8 cellular contexts compared by ENCODE assay signal in the genomic region with DNA sequence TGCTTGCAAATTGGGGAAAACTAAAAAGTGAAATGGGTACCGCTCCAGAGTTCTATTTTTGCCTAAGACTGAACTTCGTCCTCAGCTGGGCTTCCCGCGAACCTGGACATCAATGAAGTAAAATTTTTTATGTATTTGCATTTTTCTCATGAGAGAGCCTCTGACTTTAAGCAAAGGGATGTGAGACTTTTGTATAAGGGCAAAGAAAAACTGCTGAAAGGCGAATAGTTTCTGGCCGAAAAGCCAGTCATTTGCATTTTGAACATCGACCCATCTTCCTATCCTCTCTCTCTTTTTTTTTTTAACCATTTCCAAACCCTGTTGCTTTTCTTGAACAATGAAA. TPM values are rescaled to one million over a fixed set of nuclear protein-coding genes. Genes with fewer than 3 reads are reported as not detected.
DNase-seq lines count a peak whose midpoint lies in the region; ATAC-seq and TF ChIP-seq lines count a peak whose summit lies in the region.

No MANE protein-coding gene starts in this region.

- no peak for TF ChIP-seq CTCF in RWPE2 (IDR thresholded peaks at IDR 0.05; ENCODE audit: poor library complexity, severe bottlenecking)
- TF ChIP-seq CTCF in foreskin keratinocyte (conservative IDR thresholded peaks at IDR 0.05), result no peak

- H3K36me3 Mint-ChIP-seq in activated T-cell treated with anti-CD3 and anti-CD28 coated beads, Interleukin-2, amount 50 U/mL, for 72 hours (ENCODE audit: insufficient read depth in 2 of 2), result peaks cover 2 to 12% of the 10 kb centered on the region in 2 donors
- H3K36me3 Mint-ChIP-seq in stimulated activated memory B cell treated with anti-CD40 and anti-IgM and Interleukin-4, amounts not matched to agents 10 μg/mL and 1 μg/mL and 100 μg/mL, for 72 hours, result peaks cover 11% of the 10 kb centered on the region

- DNase-seq in activated T-cell treated with anti-CD3 and anti-CD28 coated beads, Interleukin-2, amount 50 U/mL, for 72 hours, result no peak
- DNase-seq in activated T-cell treated with anti-CD3 and anti-CD28 coated beads, Interleukin-2, amount 50 U/mL, for 48 hours, result no peak
- DNase-seq in RWPE2 (ENCODE audit: low spot score), result no peak
- no peak for DNase-seq in foreskin keratinocyte
- DNase-seq in NCI-H526 treated with DMSO at 0.1 percent for 48 hours (lab: John Stamatoyannopoulos, UW), result no peak
- no peak for DNase-seq in EL

- H3K4me1 ChIP-seq in RWPE2 (ENCODE audit: insufficient read depth, poor library complexity, severe bottlenecking) (peaks cover 7% of the 10 kb centered on the region), foreskin keratinocyte (peaks cover 5% of the 10 kb centered on the region)

- H3K27ac ChIP-seq in RWPE2 (ENCODE audit: poor library complexity, severe bottlenecking) (peak overlapping the region; percentile 29), foreskin keratinocyte (peak overlapping the region; percentile 60)

- peaks cover 45% of the 10 kb centered on the region for H3K36me3 ChIP-seq in RWPE2 (ENCODE audit: low read depth)

- peak overlapping the region; percentile 71 for H3K4me3 ChIP-seq in RWPE2 (ENCODE audit: severe bottlenecking)

- H3K27ac Mint-ChIP-seq in activated T-cell treated with anti-CD3 and anti-CD28 coated beads, Interleukin-2, amount 50 U/mL, for 72 hours, result peak overlapping the region; percentile 98
- H3K27ac Mint-ChIP-seq in stimulated activated memory B cell treated with anti-CD40 and anti-IgM and Interleukin-4, amounts not matched to agents 10 μg/mL and 1 μg/mL and 100 μg/mL, for 72 hours, result peak overlapping the region; percentile 79

- H3K9me3 ChIP-seq in RWPE2 (ENCODE audit: severe bottlenecking), result no peaks in the 10 kb centered on the region

- H3K9me3 Mint-ChIP-seq in activated T-cell treated with anti-CD3 and anti-CD28 coated beads, Interleukin-2, amount 50 U/mL, for 72 hours, result no peaks in the 10 kb centered on the region
- no peaks in the 10 kb centered on the region for H3K9me3 Mint-ChIP-seq in stimulated activated memory B cell treated with anti-CD40 and anti-IgM and Interleukin-4, amounts not matched to agents 10 μg/mL and 1 μg/mL and 100 μg/mL, for 72 hours

- H3K4me1 Mint-ChIP-seq in activated T-cell treated with anti-CD3 and anti-CD28 coated beads, Interleukin-2, amount 50 U/mL, for 72 hours (ENCODE audit: low read depth), result peaks cover 45% of the 10 kb centered on the region
- H3K4me1 Mint-ChIP-seq in stimulated activated memory B cell treated with anti-CD40 and anti-IgM and Interleukin-4, amounts not matched to agents 10 μg/mL and 1 μg/mL and 100 μg/mL, for 72 hours, result peaks cover 20% of the 10 kb centered on the region

- no peaks in the 10 kb centered on the region for H3K27me3 Mint-ChIP-seq in activated T-cell treated with anti-CD3 and anti-CD28 coated beads, Interleukin-2, amount 50 U/mL, for 72 hours (ENCODE audit: low read depth)
- no peaks in the 10 kb centered on the region for H3K27me3 Mint-ChIP-seq in stimulated activated memory B cell treated with anti-CD40 and anti-IgM and Interleukin-4, amounts not matched to agents 10 μg/mL and 1 μg/mL and 100 μg/mL, for 72 hours

- H3K4me3 Mint-ChIP-seq in activated T-cell treated with anti-CD3 and anti-CD28 coated beads, Interleukin-2, amount 50 U/mL, for 72 hours, result peak overlapping the region; percentile 94 to 99
- peak overlapping the region; percentile 80 for H3K4me3 Mint-ChIP-seq in stimulated activated memory B cell treated with anti-CD40 and anti-IgM and Interleukin-4, amounts not matched to agents 10 μg/mL and 1 μg/mL and 100 μg/mL, for 72 hours

- H3K27me3 ChIP-seq in RWPE2 (ENCODE audit: insufficient read depth, poor library complexity, severe bottlenecking) (no peaks in the 10 kb centered on the region), foreskin keratinocyte (no peaks in the 10 kb centered on the region)

- ATAC-seq in activated T-cell treated with anti-CD3 and anti-CD28 coated beads, Interleukin-2, amount 50 U/mL, for 72 hours (replicated peaks in 1 of 2), result no peak
- ATAC-seq in RWPE2 (ENCODE audit: low read depth), result no peak
- no peak for ATAC-seq in foreskin keratinocyte
- no peak for ATAC-seq in stimulated activated memory B cell treated with anti-CD40 and anti-IgM and Interleukin-4, amounts not matched to agents 10 μg/mL and 1 μg/mL and 100 μg/mL, for 72 hours
- no peak for ATAC-seq in GM19351 (IDR thresholded peaks at IDR 0.05; ENCODE audit: unreplicated experiment)

RNA-seq across cellular contexts. Expression of gene PMPCB, which starts 0.6 kb away (rescaled TPM):
- total RNA-seq in activated T-cell treated with anti-CD3 and anti-CD28 coated beads, Interleukin-2, amount 50 U/mL, for 72 hours, result 10 to 100 TPM; 89.7 to 96.1 TPM
- 41.7 and 42.3 TPM in 2 replicates for total RNA-seq in foreskin keratinocyte
- 37.5 and 43.7 TPM in 2 replicates for polyA plus RNA-seq in foreskin keratinocyte

RNA-seq across cellular contexts. Expression of gene DNAJC2, which starts 46.8 kb away (rescaled TPM):
- 10 to 100 TPM; 37.5 to 43.6 TPM for total RNA-seq in activated T-cell treated with anti-CD3 and anti-CD28 coated beads, Interleukin-2, amount 50 U/mL, for 72 hours
- 27.7 and 32.2 TPM in 2 replicates for total RNA-seq in foreskin keratinocyte
- 17.2 and 22.0 TPM in 2 replicates for polyA plus RNA-seq in foreskin keratinocyte

RNA-seq across cellular contexts. Expression of gene PSMC2, which starts 49.6 kb away (rescaled TPM):
- total RNA-seq in activated T-cell treated with anti-CD3 and anti-CD28 coated beads, Interleukin-2, amount 50 U/mL, for 72 hours, result 100 to 1,000 TPM; 132 to 166 TPM
- 166 and 168 TPM in 2 replicates for total RNA-seq in foreskin keratinocyte
- polyA plus RNA-seq in foreskin keratinocyte, result 121 and 131 TPM in 2 replicates
